Comparison of ENCODE assay signal across 10 cellular contexts in the genomic region with DNA sequence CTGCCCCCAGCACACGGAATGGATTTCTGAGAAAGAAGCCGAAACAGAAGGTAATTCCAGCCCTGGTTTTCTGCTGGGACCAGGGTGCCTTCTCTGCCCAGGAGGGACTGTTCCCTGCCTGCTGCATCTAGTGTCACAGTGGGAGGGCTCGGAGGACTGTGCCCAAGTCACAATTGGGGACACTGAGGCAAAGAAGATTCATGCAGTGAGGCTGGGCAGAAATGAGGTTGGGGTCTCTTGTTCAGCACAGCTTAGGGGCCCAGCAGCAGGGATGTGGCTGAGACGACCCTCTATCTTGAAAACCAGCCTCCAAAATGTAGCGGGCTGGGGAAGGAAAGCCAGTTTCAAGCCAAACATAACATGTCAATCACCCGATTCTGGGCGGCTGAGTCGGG. TPM values are rescaled to one million over a fixed set of nuclear protein-coding genes. Genes with fewer than 3 reads are reported as not detected.
DNase-seq lines count a peak whose midpoint lies in the region; ATAC-seq and TF ChIP-seq lines count a peak whose summit lies in the region.
"Had no signal": no experiment of that assay in that cellular context is flagged by ENCODE, and none has a peak within 500 bp of the region (broad histone marks: within the 10 kb centered on the region; RNA-seq: fewer than 3 reads in every experiment).

No MANE protein-coding gene starts in this region.

- H3K4me1 ChIP-seq in subcutaneous abdominal adipose tissue (ENCODE audit: control insufficient read depth in 5 of 5, insufficient read depth in 5 of 5, low read length in 5 of 5) = peaks cover 0 to 38% (median 20%) of the 10 kb centered on the region in 5 donors

- H3K27ac ChIP-seq in subcutaneous abdominal adipose tissue (ENCODE audit: low read depth, low read length) = no peak overlapping the region

- H3K4me3 Mint-ChIP-seq in activated CD8-positive, alpha-beta memory T cell treated with anti-CD3 and anti-CD28 coated beads, Interleukin-2, amount 10 ng/mL, durations not matched to agents 7 days and 5 days = peak overlapping the region; percentile 96
- H3K4me3 Mint-ChIP-seq in immature natural killer cell = peak overlapping the region; percentile 87 to 99 (median 90)
- H3K4me3 Mint-ChIP-seq: H9 had no signal

- H3K4me3 ChIP-seq in WI38 (ENCODE audit: low read depth, low read length) (peak overlapping the region; percentile 29), subcutaneous abdominal adipose tissue (ENCODE audit: low read depth in 1 of 5, low read length in 5 of 5) (peak overlapping the region in 3 of 5 donors; percentile 6 to 19 (median 17))
- H3K4me3 ChIP-seq: smooth muscle cell had no signal

- no peak for ATAC-seq in activated CD8-positive, alpha-beta memory T cell treated with anti-CD3 and anti-CD28 coated beads, Interleukin-2, amount 10 ng/mL, durations not matched to agents 7 days and 5 days
- ATAC-seq in HG03354 (IDR thresholded peaks at IDR 0.05; ENCODE audit: poor library complexity, severe bottlenecking, unreplicated experiment) (no peak), GM19467 (IDR thresholded peaks at IDR 0.05; ENCODE audit: unreplicated experiment) (no peak)

- peak overlapping the region; percentile 96 for H3K27ac Mint-ChIP-seq in activated CD8-positive, alpha-beta memory T cell treated with anti-CD3 and anti-CD28 coated beads, Interleukin-2, amount 10 ng/mL, durations not matched to agents 7 days and 5 days
- H3K27ac Mint-ChIP-seq in immature natural killer cell = peak overlapping the region; percentile 96 to 100 (median 98)
- H3K27ac Mint-ChIP-seq: H9 had no signal

- CTCF ChIA-PET in activated CD8-positive, alpha-beta memory T cell treated with anti-CD3 and anti-CD28 coated beads, Interleukin-2, amount 10 ng/mL, durations not matched to agents 7 days and 5 days (lab: Charles Lee) = interaction anchor here (0.7 to 3.4 kb wide), 8 partner anchors 13 to 85 kb away, joined by 3 to 22 read pairs (median 5); no protein-coding TSS in a partner anchor

- TF ChIP-seq CTCF in WI38 (IDR thresholded peaks at IDR 0.05; ENCODE audit: low read depth, low read length) = no peak

- peaks cover 68% of the 10 kb centered on the region for H3K4me1 Mint-ChIP-seq in activated CD8-positive, alpha-beta memory T cell treated with anti-CD3 and anti-CD28 coated beads, Interleukin-2, amount 10 ng/mL, durations not matched to agents 7 days and 5 days
- peaks cover 83 to 93% of the 10 kb centered on the region in 2 donors for H3K4me1 Mint-ChIP-seq in immature natural killer cell

- H3K9ac ChIP-seq in subcutaneous abdominal adipose tissue (ENCODE audit: low read length in 5 of 5) = peak overlapping the region in 1 of 5 donors; percentile 60

- H3K9me3 ChIP-seq in subcutaneous abdominal adipose tissue (ENCODE audit: control insufficient read depth in 5 of 5, low read length in 5 of 5) = no peaks in the 10 kb centered on the region

- peaks cover 13% of the 10 kb centered on the region for H3K36me3 Mint-ChIP-seq in activated CD8-positive, alpha-beta memory T cell treated with anti-CD3 and anti-CD28 coated beads, Interleukin-2, amount 10 ng/mL, durations not matched to agents 7 days and 5 days
- H3K36me3 Mint-ChIP-seq in immature natural killer cell = peaks cover 3 to 12% (median 6%) of the 10 kb centered on the region in 3 donors

- no peaks in the 10 kb centered on the region for H3K27me3 Mint-ChIP-seq in activated CD8-positive, alpha-beta memory T cell treated with anti-CD3 and anti-CD28 coated beads, Interleukin-2, amount 10 ng/mL, durations not matched to agents 7 days and 5 days
- peaks cover 17 to 32% (median 27%) of the 10 kb centered on the region in 3 donors for H3K27me3 Mint-ChIP-seq in immature natural killer cell (ENCODE audit: low read depth in 3 of 3)

- H3K9me3 Mint-ChIP-seq in activated CD8-positive, alpha-beta memory T cell treated with anti-CD3 and anti-CD28 coated beads, Interleukin-2, amount 10 ng/mL, durations not matched to agents 7 days and 5 days (ENCODE audit: low read depth) = no peaks in the 10 kb centered on the region
- H3K9me3 Mint-ChIP-seq in immature natural killer cell = no peaks in the 10 kb centered on the region
- H3K9me3 Mint-ChIP-seq: H9 had no signal

- no peak for DNase-seq in activated CD8-positive, alpha-beta memory T cell treated with anti-CD3 and anti-CD28 coated beads, Interleukin-2, amount 10 ng/mL, durations not matched to agents 7 days and 5 days
- no peak for DNase-seq in activated CD8-positive, alpha-beta memory T cell treated with anti-CD3 and anti-CD28 coated beads, Interleukin-2, amount 50 U/mL, for 48 hours
- DNase-seq in immature natural killer cell (no peak), MV-4-11 (lab: John Stamatoyannopoulos, UW) (no peak)
- DNase-seq: H9 had no signal

- H3K27me3 ChIP-seq in subcutaneous abdominal adipose tissue (ENCODE audit: control insufficient read depth in 5 of 5, insufficient read depth in 4 of 5, low read length in 5 of 5) = peaks cover 0 to 21% (median 9%) of the 10 kb centered on the region in 5 donors

- no peaks in the 10 kb centered on the region for H3K36me3 ChIP-seq in subcutaneous abdominal adipose tissue (ENCODE audit: control insufficient read depth in 5 of 5, insufficient read depth in 5 of 5, low read length in 5 of 5)

RNA-seq across cellular contexts. Expression of gene IL21R, which starts 0.6 kb away (rescaled TPM):
- total RNA-seq in activated CD8-positive, alpha-beta memory T cell treated with anti-CD3 and anti-CD28 coated beads, Interleukin-2, amount 10 ng/mL, durations not matched to agents 7 days and 5 days = 10 to 100 TPM; 24.6 to 38.0 TPM
- polyA plus RNA-seq in immature natural killer cell = 10 to 100 TPM; 27.5 to 59.7 (median 49.6) TPM
- total RNA-seq: smooth muscle cell had no signal
- polyA plus RNA-seq: smooth muscle cell had no signal
